In the genomic region with DNA sequence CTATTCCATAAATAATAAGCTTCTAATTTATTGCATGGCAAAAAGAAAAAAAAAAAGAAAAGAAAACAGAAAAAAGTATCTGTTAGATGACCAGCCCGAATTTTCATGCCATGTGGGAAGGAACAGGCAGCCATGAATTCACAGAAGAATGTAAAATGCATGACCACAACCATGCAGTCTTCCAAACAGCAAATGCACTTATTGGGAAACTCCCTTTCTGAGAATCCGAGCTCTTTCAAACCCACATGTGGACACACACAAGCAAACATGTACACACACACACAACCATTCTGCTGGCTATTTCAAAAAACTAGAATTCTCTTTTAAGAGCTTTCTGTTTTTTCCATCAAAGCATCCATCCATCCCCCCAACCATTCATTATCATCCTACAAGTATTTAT, we compare ENCODE assay signal across 18 cellular contexts.
"Had no signal": no experiment of that assay in that cellular context is flagged by ENCODE, and none has a peak within 500 bp of the region (broad histone marks: within the 10 kb centered on the region; RNA-seq: fewer than 3 reads in every experiment).

No MANE protein-coding gene starts in this region.

- H3K4me1 ChIP-seq: adrenal gland, ascending aorta, breast epithelium, colonic mucosa, esophagus muscularis mucosa, gastroesophageal sphincter, heart left ventricle, upper lobe of left lung had no signal

- H3K27ac ChIP-seq: adrenal gland, ascending aorta, breast epithelium, colonic mucosa, esophagus muscularis mucosa, gastroesophageal sphincter, heart left ventricle, thoracic aorta, upper lobe of left lung had no signal

- H3K27me3 ChIP-seq: adrenal gland, ascending aorta, breast epithelium, colonic mucosa, esophagus muscularis mucosa, gastroesophageal sphincter, heart left ventricle, upper lobe of left lung had no signal

- DNase-seq: activated CD4-positive, alpha-beta T cell treated with anti-CD3 and anti-CD28 coated beads for 1 hour; activated CD4-positive, alpha-beta T cell treated with anti-CD3 and anti-CD28 coated beads, Interleukin-2, amount 50 U/mL, for 1 hour; activated T-cell treated with anti-CD3 and anti-CD28 coated beads, Interleukin-2, amount 50 U/mL, for 1 hour; adrenal gland; colonic mucosa; heart left ventricle; left cardiac atrium; nephron progenitor cell; nucleus accumbens; stimulated activated CD4-positive, alpha-beta T cell treated with anti-CD3 and anti-CD28 coated beads, Interleukin-2, amount 100 ng/mL, for 48 hours; stimulated activated naive CD4-positive, alpha-beta T cell; T-cell; upper lobe of left lung had no signal

- H3K9me3 ChIP-seq: adrenal gland, ascending aorta, breast epithelium, colonic mucosa, esophagus muscularis mucosa, gastroesophageal sphincter, heart left ventricle, thoracic aorta, upper lobe of left lung had no signal

- H3K4me3 ChIP-seq: adrenal gland, ascending aorta, breast epithelium, colonic mucosa, esophagus muscularis mucosa, gastroesophageal sphincter, heart left ventricle, thoracic aorta, upper lobe of left lung had no signal

- H3K36me3 ChIP-seq: adrenal gland, ascending aorta, breast epithelium, colonic mucosa, esophagus muscularis mucosa, gastroesophageal sphincter, heart left ventricle, thoracic aorta, upper lobe of left lung had no signal
